Comparison of ENCODE assay signal across 13 cellular contexts in the genomic region with DNA sequence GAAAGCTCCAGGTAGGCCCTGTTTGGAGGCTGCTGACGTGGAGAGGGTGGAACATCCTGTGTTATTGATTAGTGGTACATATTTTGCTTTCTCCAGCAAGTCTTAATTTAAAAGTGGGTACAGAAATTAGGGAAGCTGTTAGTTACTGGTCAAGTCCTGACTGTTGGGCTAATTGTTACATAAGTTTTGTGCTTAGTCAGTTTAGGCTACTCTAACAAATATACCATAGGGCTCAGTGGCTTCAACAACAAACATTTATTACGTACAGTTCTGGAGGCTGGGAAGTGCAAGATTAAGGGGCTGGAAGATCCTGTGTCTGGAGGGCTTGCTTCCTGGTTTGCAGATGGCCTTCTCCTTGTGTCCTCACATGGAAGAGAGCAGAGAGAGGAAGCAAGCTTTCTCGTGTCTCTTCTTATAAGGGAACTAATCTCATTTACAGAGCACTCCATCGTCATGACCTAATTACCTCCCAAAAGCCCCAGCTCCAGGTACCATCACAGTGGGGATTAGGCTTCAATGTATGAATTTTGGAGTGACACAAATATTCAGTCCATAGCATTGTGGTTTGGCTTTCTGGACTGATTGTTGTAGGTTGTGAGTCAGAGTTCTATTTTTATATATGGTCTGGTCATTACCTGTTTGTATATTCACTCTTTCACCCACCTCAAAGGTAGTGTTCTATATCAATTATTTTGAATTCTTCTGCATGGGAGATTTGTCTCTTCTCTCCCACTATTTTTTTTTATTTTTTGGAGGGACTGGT. TPM values are rescaled to one million over a fixed set of nuclear protein-coding genes. Genes with fewer than 3 reads are reported as not detected.
DNase-seq lines count a peak whose midpoint lies in the region; ATAC-seq and TF ChIP-seq lines count a peak whose summit lies in the region.
"Had no signal": no experiment of that assay in that cellular context is flagged by ENCODE, and none has a peak within 500 bp of the region (broad histone marks: within the 10 kb centered on the region; RNA-seq: fewer than 3 reads in every experiment).

No MANE protein-coding gene starts in this region.

- peaks cover 3% of the 10 kb centered on the region; the same call in 1 of the 2 replicates for H3K9me1 ChIP-seq in IMR-90 (ENCODE audit: insufficient read depth, low read length)

- H2BK5ac ChIP-seq in IMR-90 (ENCODE audit: low read depth, low read length, poor library complexity, severe bottlenecking) = no peak overlapping the region

- no peaks in the 10 kb centered on the region for H3K27me3 ChIP-seq in IMR-90 (ENCODE audit: control insufficient read depth, insufficient read depth, low read length)
- H3K27me3 ChIP-seq: BLaER1 treated with 17β-estradiol and CSF1 and Interleukin-3, amounts not matched to agents 10 nM and 100 nM had no signal

- in situ Hi-C loops in IMR-90 (cut with MboI; ENCODE audit: low sequenced_read_pairs) = no loop called here

- no peaks in the 10 kb centered on the region for H3K36me3 ChIP-seq in IMR-90 (ENCODE audit: control insufficient read depth, insufficient read depth, low read length)
- H3K36me3 ChIP-seq: prostate gland, WERI-Rb-1 had no signal

- POLR2A ChIA-PET in IMR-90 (lab: Charles Lee; ENCODE audit: unreplicated experiment) = no interaction called here

- dilution Hi-C loops in IMR-90 (cut with HindIII; ENCODE audit: low sequenced_read_pairs, unreplicated experiment) = no loop called here

- H3K9me3 Mint-ChIP-seq in osteocyte (ENCODE audit: unreplicated experiment) = no peaks in the 10 kb centered on the region
- no peaks in the 10 kb centered on the region for H3K9me3 Mint-ChIP-seq in activated T-helper 2 cell treated with anti-CD3 and anti-CD28 coated beads, Interferon-gamma antibody, Interleukin-2, Interleukin-4, amounts not matched to agents 10 μg/mL and 5 μg/mL and 100 μg/mL, durations not matched to agents 14 hours and 24 hours and 36 hours

- no peak overlapping the region for H3K4me2 ChIP-seq in IMR-90 (ENCODE audit: low read depth, low read length)

- H3K9ac ChIP-seq in IMR-90 (ENCODE audit: low read depth, low read length) = no peak overlapping the region
- H3K9ac ChIP-seq: BLaER1 treated with 17β-estradiol and CSF1 and Interleukin-3, amounts not matched to agents 10 nM and 100 nM had no signal

- CTCF ChIA-PET in IMR-90 (lab: Yijun Ruan, JAX) = no interaction called here

- no peak overlapping the region for H3K56ac ChIP-seq in IMR-90 (ENCODE audit: extremely low read depth, insufficient read depth, low read length)

- peak; percentile 55 for DNase-seq in AML-193 (lab: John Stamatoyannopoulos, UW)
- DNase-seq in IMR-90 = no peak
- no peak for DNase-seq in osteocyte (ENCODE audit: extremely low spot score, unreplicated experiment)
- DNase-seq in activated CD4-positive, alpha-beta T cell treated with anti-CD3 and anti-CD28 coated beads for 1 hour = no peak
- no peak for DNase-seq in activated T-helper 2 cell treated with anti-CD3 and anti-CD28 coated beads, Interferon-gamma antibody, Interleukin-2, Interleukin-4, amounts not matched to agents 10 μg/mL and 5 μg/mL and 100 μg/mL, durations not matched to agents 14 hours and 24 hours and 36 hours (ENCODE audit: low spot score)
- no peak for DNase-seq in RKO (ENCODE audit: low spot score)
- DNase-seq: activated naive CD4-positive, alpha-beta T cell treated with anti-CD3 and anti-CD28 coated beads, Interleukin-2, amount 50 U/mL, for 16 hours; KG1; WERI-Rb-1 had no signal

- no CpG with 5 or more reads among the region's 4 CpGs for WGBS in IMR-90 (ENCODE audit: extremely low coverage in 2 of 2, insufficient read length in 1 of 2), 2 experiments

- no peak overlapping the region for H2AFZ ChIP-seq in IMR-90 (replicated peaks; ENCODE audit: low read length, poor library complexity)

- no peak overlapping the region for H4K91ac ChIP-seq in IMR-90 (ENCODE audit: insufficient read depth, low read depth, low read length)

- no peaks in the 10 kb centered on the region for H3K9me3 ChIP-seq in IMR-90 (ENCODE audit: control insufficient read depth, insufficient read depth, low read length)
- H3K9me3 ChIP-seq: prostate gland had no signal

- no peak overlapping the region for H2AK9ac ChIP-seq in IMR-90 (replicated peaks; ENCODE audit: low read depth, low read length, poor library complexity)

- H3K4me1 ChIP-seq in IMR-90 (ENCODE audit: control insufficient read depth, insufficient read depth, low read length) = peaks cover 2% of the 10 kb centered on the region; the same call in 1 of the 2 replicates
- H3K4me1 ChIP-seq: prostate gland had no signal

- H3K4ac ChIP-seq in IMR-90 (ENCODE audit: low read depth, low read length) = no peak overlapping the region

- H3K4me3 Mint-ChIP-seq in osteocyte (ENCODE audit: unreplicated experiment) = no peak overlapping the region
- no peak overlapping the region for H3K4me3 Mint-ChIP-seq in activated T-helper 2 cell treated with anti-CD3 and anti-CD28 coated beads, Interferon-gamma antibody, Interleukin-2, Interleukin-4, amounts not matched to agents 10 μg/mL and 5 μg/mL and 100 μg/mL, durations not matched to agents 14 hours and 24 hours and 36 hours (ENCODE audit: low read depth)

- intact Hi-C loops in IMR-90 (cut with micrococcal nuclease) = no loop called here
- intact Hi-C loops in activated T-helper 2 cell treated with anti-CD3 and anti-CD28 coated beads, Interferon-gamma antibody, Interleukin-2, Interleukin-4, amounts not matched to agents 10 μg/mL and 5 μg/mL and 100 μg/mL, durations not matched to agents 14 hours and 24 hours and 36 hours (cut with micrococcal nuclease) = no loop called here

- H3K27ac Mint-ChIP-seq in osteocyte (ENCODE audit: unreplicated experiment) = no peak overlapping the region
- H3K27ac Mint-ChIP-seq in activated T-helper 2 cell treated with anti-CD3 and anti-CD28 coated beads, Interferon-gamma antibody, Interleukin-2, Interleukin-4, amounts not matched to agents 10 μg/mL and 5 μg/mL and 100 μg/mL, durations not matched to agents 14 hours and 24 hours and 36 hours = no peak overlapping the region

- peak; percentile 69 for ATAC-seq in GM19025 (IDR thresholded peaks at IDR 0.05; ENCODE audit: low read depth, unreplicated experiment)
- ATAC-seq in HG02852 (IDR thresholded peaks at IDR 0.05; ENCODE audit: unreplicated experiment) = peak; percentile 80
- no peak for ATAC-seq in IMR-90 (ENCODE audit: low read depth)

- no peak for TF ChIP-seq RAD21 in IMR-90 (IDR thresholded peaks at IDR 0.05; ENCODE audit: low read length)

- H4K5ac ChIP-seq in IMR-90 (ENCODE audit: low read depth, low read length) = no peak overlapping the region

- H3K14ac ChIP-seq in IMR-90 (replicated peaks; ENCODE audit: low read depth, low read length) = peak overlapping the region; percentile 27; the same call in 1 of the 2 replicates

- H3K79me1 ChIP-seq in IMR-90 (ENCODE audit: low read depth in 1 of 2, low read length in 2 of 2) = peaks cover 31 to 47% of the 10 kb centered on the region in 2 experiments

- no peak overlapping the region for H2AK5ac ChIP-seq in IMR-90 (ENCODE audit: low read depth, low read length)

- no peak for TF ChIP-seq POLR2A in IMR-90 (IDR thresholded peaks at IDR 0.05; ENCODE audit: low read depth, low read length)

- H4K20me1 ChIP-seq in IMR-90 (ENCODE audit: insufficient read depth, low read length) = peaks cover 9% of the 10 kb centered on the region; the same call in 1 of the 2 replicates

- no peak overlapping the region for H3K4me3 ChIP-seq in IMR-90 (ENCODE audit: insufficient read depth, low read depth, low read length)
- H3K4me3 ChIP-seq: BLaER1 treated with 17β-estradiol and CSF1 and Interleukin-3, amounts not matched to agents 10 nM and 100 nM; prostate gland had no signal

- H3K27ac ChIP-seq in IMR-90 (ENCODE audit: insufficient read depth, low read length) = no peak overlapping the region
- H3K27ac ChIP-seq: BLaER1 treated with 17β-estradiol and CSF1 and Interleukin-3, amounts not matched to agents 10 nM and 100 nM; prostate gland; WERI-Rb-1 had no signal

- TF ChIP-seq CTCF in IMR-90 (conservative IDR thresholded peaks at IDR 0.05; ENCODE audit: low read depth, low read length) (no peak), osteocyte (IDR thresholded peaks at IDR 0.05) (no peak)

- no peak overlapping the region for H3K23ac ChIP-seq in IMR-90 (ENCODE audit: low read depth, low read length)

- no peak overlapping the region for H3K18ac ChIP-seq in IMR-90 (ENCODE audit: low read depth, low read length)

- no peak overlapping the region for H2BK20ac ChIP-seq in IMR-90 (ENCODE audit: low read depth, low read length)

- H2BK15ac ChIP-seq in IMR-90 (ENCODE audit: low read depth, low read length) = no peak overlapping the region

- H4K8ac ChIP-seq in IMR-90 (ENCODE audit: low read depth in 2 of 2, low read length in 2 of 2) = no peak overlapping the region

- H2BK120ac ChIP-seq in IMR-90 (ENCODE audit: low read depth, low read length) = no peak overlapping the region

- H3K36me3 Mint-ChIP-seq in osteocyte (ENCODE audit: unreplicated experiment) = peaks cover 4% of the 10 kb centered on the region
- H3K36me3 Mint-ChIP-seq in activated T-helper 2 cell treated with anti-CD3 and anti-CD28 coated beads, Interferon-gamma antibody, Interleukin-2, Interleukin-4, amounts not matched to agents 10 μg/mL and 5 μg/mL and 100 μg/mL, durations not matched to agents 14 hours and 24 hours and 36 hours (ENCODE audit: low read depth) = no peaks in the 10 kb centered on the region

- H3K27me3 Mint-ChIP-seq in osteocyte (ENCODE audit: unreplicated experiment) = no peaks in the 10 kb centered on the region
- peaks cover 3% of the 10 kb centered on the region for H3K27me3 Mint-ChIP-seq in activated T-helper 2 cell treated with anti-CD3 and anti-CD28 coated beads, Interferon-gamma antibody, Interleukin-2, Interleukin-4, amounts not matched to agents 10 μg/mL and 5 μg/mL and 100 μg/mL, durations not matched to agents 14 hours and 24 hours and 36 hours (ENCODE audit: low read depth)

- no TSS peak for BruUV-seq in IMR-90 (replicated peaks; lab: Mats Ljungman, UMichigan)

- H3K4me1 Mint-ChIP-seq in osteocyte (ENCODE audit: unreplicated experiment) = peaks cover 13% of the 10 kb centered on the region
- peaks cover 11% of the 10 kb centered on the region for H3K4me1 Mint-ChIP-seq in activated T-helper 2 cell treated with anti-CD3 and anti-CD28 coated beads, Interferon-gamma antibody, Interleukin-2, Interleukin-4, amounts not matched to agents 10 μg/mL and 5 μg/mL and 100 μg/mL, durations not matched to agents 14 hours and 24 hours and 36 hours (ENCODE audit: low read depth)

TF ChIP-seq in IMR-90, 13 proteins besides CTCF, POLR2A, EP300 and RAD21 (continues in another document):
- TF ChIP-seq NFE2L2 (IDR thresholded peaks at IDR 0.05; ENCODE audit: low read depth, low read length) (no peak), MAFK (IDR thresholded peaks at IDR 0.05; ENCODE audit: low read depth, low read length) (no peak), FOS (IDR thresholded peaks at IDR 0.05; ENCODE audit: low read depth, low read length) (no peak)

RNA-seq across cellular contexts. Expression of a gene that starts 17.0 kb away (rescaled TPM):
- total RNA-seq in IMR-90 (2012; rRNA removed) (25.3 and 26.0 TPM in 2 replicates), osteocyte (68.5 and 72.7 TPM in 2 replicates)
- 17.8 and 18.6 TPM in 2 replicates for polyA plus RNA-seq in IMR-90 (2012; rRNA removed)
- polyA plus RNA-seq in IMR-90 (2012; cell fraction: cytosol; rRNA removed) = 6.4 and 10.2 TPM in 2 replicates
- polyA plus RNA-seq in IMR-90 (2012; cell fraction: nucleus; rRNA removed; ENCODE audit: low replicate concordance) = 9.2 and 54.0 TPM in 2 replicates
- total RNA-seq in activated T-helper 2 cell treated with anti-CD3 and anti-CD28 coated beads, Interferon-gamma antibody, Interleukin-2, Interleukin-4, amounts not matched to agents 10 μg/mL and 5 μg/mL and 100 μg/mL, durations not matched to agents 14 hours and 24 hours and 36 hours = 8.0 and 10.0 TPM in 2 replicates

Comparison
In these comparisons a context has a peak if more than half of its experiments do, and no peak if none do; other contexts are left out.
1. DNase-seq: peak in AML-193 (2 of 2); none in IMR-90 (single experiment), osteocyte (single experiment), activated CD4-positive, alpha-beta T cell treated with anti-CD3 and anti-CD28 coated beads for 1 hour (single experiment), activated T-helper 2 cell treated with anti-CD3 and anti-CD28 coated beads, Interferon-gamma antibody, Interleukin-2, Interleukin-4, amounts not matched to agents 10 μg/mL and 5 μg/mL and 100 μg/mL, durations not matched to agents 14 hours and 24 hours and 36 hours (single experiment) and RKO (single experiment).